10 cellular contexts compared by ENCODE assay signal in genomic region chr22:49372530-49373288, GRCh38.
A peak's percentile ranks its signal among the peaks of the same experiment; 100 is the strongest.
DNase-seq lines count a peak whose midpoint lies in the region; ATAC-seq and TF ChIP-seq lines count a peak whose summit lies in the region.
"Had no signal": no experiment of that assay in that cellular context is flagged by ENCODE, and none has a peak within 500 bp of the region (broad histone marks: within the 10 kb centered on the region; RNA-seq: fewer than 3 reads in every experiment).

No MANE protein-coding gene starts in this region.

- no peaks in the 10 kb centered on the region for H3K9me3 ChIP-seq in PC-9 (ENCODE audit: insufficient read depth, low read depth)
- no peaks in the 10 kb centered on the region for H3K9me3 ChIP-seq in mesenchymal stem cell (ENCODE audit: control insufficient read depth, low read length)
- H3K9me3 ChIP-seq: breast epithelium, sigmoid colon had no signal

- H3K4me3 ChIP-seq in PC-9 = no peak overlapping the region
- H3K4me3 ChIP-seq in mesenchymal stem cell (ENCODE audit: insufficient read depth in 1 of 2, low read depth in 1 of 2, low read length in 2 of 2) = no peak overlapping the region
- H3K4me3 ChIP-seq: breast epithelium, sigmoid colon had no signal

- no peak overlapping the region for H3K9ac ChIP-seq in mesenchymal stem cell (ENCODE audit: low read length)

- no peaks in the 10 kb centered on the region for H3K36me3 ChIP-seq in PC-9 (ENCODE audit: low read depth)
- H3K36me3 ChIP-seq in mesenchymal stem cell (ENCODE audit: control insufficient read depth in 1 of 2, insufficient read depth in 2 of 2, low read depth in 1 of 2, low read length in 2 of 2) = no peaks in the 10 kb centered on the region
- H3K36me3 ChIP-seq: breast epithelium, sigmoid colon had no signal

- no peak overlapping the region for H2BK120ac ChIP-seq in mesenchymal stem cell (ENCODE audit: low read depth, low read length)

- POLR2A ChIA-PET in PC-9 (lab: Charles Lee; ENCODE audit: unreplicated experiment) = interaction anchor here (0.6 kb wide), 1 partner anchor 595 kb away, joined by 4 read pairs; no protein-coding TSS in a partner anchor

- no peak overlapping the region for H2BK12ac ChIP-seq in mesenchymal stem cell (ENCODE audit: low read length in 2 of 2)

- H3K79me2 ChIP-seq in PC-9 (ENCODE audit: low read depth) = no peaks in the 10 kb centered on the region

- no peak overlapping the region for H4K91ac ChIP-seq in mesenchymal stem cell (ENCODE audit: low read length)

- H2AFZ ChIP-seq in PC-9 (no peak overlapping the region), mesenchymal stem cell (ENCODE audit: low read depth, low read length) (no peak overlapping the region)

- H3K79me1 ChIP-seq in mesenchymal stem cell (replicated peaks; ENCODE audit: low read length, poor library complexity, severe bottlenecking) = no peaks in the 10 kb centered on the region

- H3K27ac ChIP-seq in PC-9 (no peak overlapping the region), mesenchymal stem cell (ENCODE audit: low read length, poor library complexity, severe bottlenecking) (no peak overlapping the region)
- H3K27ac ChIP-seq: breast epithelium, sigmoid colon had no signal

- H3K4me1 ChIP-seq in PC-9 (replicated peaks; ENCODE audit: insufficient read depth) (no peaks in the 10 kb centered on the region), mesenchymal stem cell (ENCODE audit: control insufficient read depth, insufficient read depth, low read depth, low read length) (peaks cover 10% of the 10 kb centered on the region)
- H3K4me1 ChIP-seq: breast epithelium, sigmoid colon had no signal

- CTCF ChIA-PET in PC-9 (lab: Charles Lee) = no interaction called here

- DNase-seq in H4 (ENCODE audit: low spot score) (peak; percentile 93), PC-9 (peak; percentile 5 to 60), foreskin melanocyte (peak; percentile 46), sciatic nerve (ENCODE audit: low spot score) (peak; percentile 50), mesenchymal stem cell (no peak), NCI-H526 (lab: John Stamatoyannopoulos, UW) (no peak)
- DNase-seq: sigmoid colon had no signal

- H3K14ac ChIP-seq in mesenchymal stem cell (ENCODE audit: low read length in 2 of 2) = no peak overlapping the region

- no peak overlapping the region for H2BK15ac ChIP-seq in mesenchymal stem cell (ENCODE audit: low read depth, poor library complexity, severe bottlenecking)

- no peak overlapping the region for H3K4ac ChIP-seq in mesenchymal stem cell (ENCODE audit: low read depth in 1 of 2, low read length in 2 of 2)

- no peak overlapping the region for H4K8ac ChIP-seq in mesenchymal stem cell (ENCODE audit: low read length)

- H2BK5ac ChIP-seq in mesenchymal stem cell (ENCODE audit: low read depth, low read length, poor library complexity, severe bottlenecking) = no peak overlapping the region

- no peak for ATAC-seq in sciatic nerve
- ATAC-seq in GM18519 (IDR thresholded peaks at IDR 0.05; ENCODE audit: low FRiP score, unreplicated experiment) = no peak
- no peak for ATAC-seq in HG03354 (IDR thresholded peaks at IDR 0.05; ENCODE audit: poor library complexity, severe bottlenecking, unreplicated experiment)

- H3K9me2 ChIP-seq in PC-9 (ENCODE audit: insufficient read depth) = no peaks in the 10 kb centered on the region

- no peak overlapping the region for H2AK5ac ChIP-seq in mesenchymal stem cell (ENCODE audit: low read length, severe bottlenecking)

- H3K27me3 ChIP-seq in PC-9 (ENCODE audit: insufficient read depth, low read depth) (peaks cover 97% of the 10 kb centered on the region), mesenchymal stem cell (ENCODE audit: control insufficient read depth in 1 of 2, insufficient read depth in 1 of 2, low read length in 2 of 2) (no peaks in the 10 kb centered on the region)

- TF ChIP-seq CTCF in PC-9 (conservative IDR thresholded peaks at IDR 0.05) = no peak

- H3K23ac ChIP-seq in mesenchymal stem cell (ENCODE audit: low read length in 2 of 2) = no peak overlapping the region

- no peaks in the 10 kb centered on the region for H4K20me1 ChIP-seq in PC-9 (ENCODE audit: insufficient read depth)

- intact Hi-C loops in PC-9 (cut with micrococcal nuclease; ENCODE audit: unreplicated experiment) (no loop called here), sciatic nerve (cut with DNase I) (no loop called here)

- 70% methylated on average over 18 of the region's 20 CpGs for WGBS in mesenchymal stem cell

- BruUV-seq in PC-9 (replicated peaks; lab: Mats Ljungman, UMichigan) = no TSS peak

- H3K4me2 ChIP-seq in PC-9 (no peak overlapping the region), mesenchymal stem cell (ENCODE audit: low read length, poor library complexity, severe bottlenecking) (no peak overlapping the region)

- no peak overlapping the region for H3K18ac ChIP-seq in mesenchymal stem cell (ENCODE audit: low read depth in 1 of 2, low read length in 2 of 2)

- no peaks in the 10 kb centered on the region for H3F3A ChIP-seq in PC-9 (ENCODE audit: insufficient read depth, low read depth)

Comparison
In these comparisons a context has a peak if more than half of its experiments do, and no peak if none do; other contexts are left out.
1. DNase-seq: peak in H4 (single experiment), PC-9 (2 of 2), foreskin melanocyte (single experiment) and sciatic nerve (single experiment); none in mesenchymal stem cell (single experiment) and NCI-H526 (0 of 2).